25 cellular contexts compared by ENCODE assay signal in the genomic region with DNA sequence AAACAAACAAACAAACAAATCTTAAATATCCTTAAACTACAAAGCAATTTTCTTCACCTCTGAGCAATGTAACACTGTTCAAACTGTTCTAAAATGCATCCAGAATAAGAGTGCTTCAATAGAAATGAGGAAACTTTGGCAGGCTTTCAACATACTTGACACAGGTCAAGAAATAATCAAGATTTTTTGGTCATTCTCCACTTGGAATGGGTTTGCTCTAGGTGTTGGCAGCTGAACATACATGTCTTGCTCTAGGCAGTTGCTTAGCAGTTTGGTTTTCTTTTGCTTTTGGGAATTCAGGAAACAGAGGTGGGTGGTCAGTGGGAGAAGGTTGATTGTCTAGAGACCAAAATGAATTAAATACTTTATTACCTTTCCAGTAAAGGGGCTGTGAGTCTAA. TPM values are rescaled to one million over a fixed set of nuclear protein-coding genes. Genes with fewer than 3 reads are reported as not detected.
"Had no signal": no experiment of that assay in that cellular context is flagged by ENCODE, and none has a peak within 500 bp of the region (broad histone marks: within the 10 kb centered on the region; RNA-seq: fewer than 3 reads in every experiment).

No MANE protein-coding gene starts in this region.

- H3K4me3 Mint-ChIP-seq: activated naive CD4-positive, alpha-beta T cell treated with anti-CD3 and anti-CD28 coated beads for 36 hours; activated naive CD8-positive, alpha-beta T cell treated with anti-CD3 and anti-CD28 coated beads for 36 hours; effector memory CD8-positive, alpha-beta T cell; natural killer cell; T-helper 2 cell treated with Interferon-gamma antibody and Interleukin-4, amounts not matched to agents 5 μg/mL and 100 μg/mL, for 36 hours had no signal

- H3K4me3 ChIP-seq: adrenal gland, lung, vagina had no signal

- ATAC-seq: effector memory CD8-positive, alpha-beta T cell; gastrocnemius medialis; left lobe of liver; natural killer cell had no signal

- H3K36me3 ChIP-seq: adrenal gland, brain microvascular endothelial cell, gastrocnemius medialis, transverse colon, vagina had no signal

- H3K27ac ChIP-seq: adrenal gland, brain microvascular endothelial cell, testis, transverse colon, vagina had no signal

- H3K9me3 Mint-ChIP-seq: activated naive CD4-positive, alpha-beta T cell treated with anti-CD3 and anti-CD28 coated beads for 36 hours; activated naive CD8-positive, alpha-beta T cell treated with anti-CD3 and anti-CD28 coated beads for 36 hours; T-helper 2 cell treated with Interferon-gamma antibody and Interleukin-4, amounts not matched to agents 5 μg/mL and 100 μg/mL, for 36 hours had no signal

- H3K9me3 ChIP-seq: adrenal gland, gastrocnemius medialis, testis, transverse colon, vagina had no signal

- H3K27me3 ChIP-seq: testis, vagina had no signal

- H3K4me1 ChIP-seq: adrenal gland, testis had no signal

- H3K4me1 Mint-ChIP-seq: natural killer cell had no signal

- H3K36me3 Mint-ChIP-seq: activated naive CD8-positive, alpha-beta T cell treated with anti-CD3 and anti-CD28 coated beads for 36 hours; natural killer cell had no signal

- DNase-seq: activated CD4-positive, alpha-beta T cell treated with anti-CD3 and anti-CD28 coated beads for 48 hours; activated CD4-positive, alpha-beta T cell treated with anti-CD3 and anti-CD28 coated beads, Interleukin-2, amount 50 U/mL, for 48 hours; activated CD8-positive, alpha-beta memory T cell treated with anti-CD3 and anti-CD28 coated beads for 24 hours; activated effector memory CD4-positive, alpha-beta T cell treated with anti-CD3 and anti-CD28 coated beads, Interleukin-2, amount 50 U/mL, for 16 hours; activated naive CD4-positive, alpha-beta T cell treated with anti-CD3 and anti-CD28 coated beads for 36 hours; activated naive CD8-positive, alpha-beta T cell treated with anti-CD3 and anti-CD28 coated beads for 36 hours; adrenal gland; aorta; brain microvascular endothelial cell; cortex of kidney; effector memory CD8-positive, alpha-beta T cell; erythroblast; gastrocnemius medialis; kidney glomerular epithelial cell; natural killer cell; stimulated activated CD4-positive, alpha-beta T cell treated with anti-CD3 and anti-CD28 coated beads, Interleukin-2, amount 100 ng/mL, for 48 hours; stimulated activated naive CD4-positive, alpha-beta T cell treated with Interleukin-2 at 50 U/mL for 16 hours; T-helper 1 cell; testis; transverse colon had no signal

- H3K27ac Mint-ChIP-seq: activated naive CD4-positive, alpha-beta T cell treated with anti-CD3 and anti-CD28 coated beads for 36 hours; activated naive CD8-positive, alpha-beta T cell treated with anti-CD3 and anti-CD28 coated beads for 36 hours; effector memory CD8-positive, alpha-beta T cell; natural killer cell; T-helper 2 cell treated with Interferon-gamma antibody and Interleukin-4, amounts not matched to agents 5 μg/mL and 100 μg/mL, for 36 hours had no signal

RNA-seq across cellular contexts. Expression of a gene that starts 1.4 kb away (rescaled TPM):
- total RNA-seq: activated naive CD4-positive, alpha-beta T cell treated with anti-CD3 and anti-CD28 coated beads for 36 hours; activated naive CD8-positive, alpha-beta T cell treated with anti-CD3 and anti-CD28 coated beads for 36 hours; chondrocyte; left lobe of liver; natural killer cell had no signal
- polyA plus RNA-seq: aorta had no signal
